ENCODE assay signal across 30 cellular contexts in genomic region chr1:229437443-229437842, GRCh38. TPM values are rescaled to one million over a fixed set of nuclear protein-coding genes. Genes with fewer than 3 reads are reported as not detected.
"Had no signal": no experiment of that assay in that cellular context is flagged by ENCODE, and none has a peak within 500 bp of the region (broad histone marks: within the 10 kb centered on the region; RNA-seq: fewer than 3 reads in every experiment).

No MANE protein-coding gene starts in this region.

- H3K4me3 ChIP-seq: colonic mucosa, heart left ventricle, left ventricle myocardium inferior, neural progenitor cell, prostate gland, right lobe of liver, smooth muscle cell, stomach, testis, upper lobe of left lung had no signal

- H3K27ac Mint-ChIP-seq: activated B cell treated with CpG ODN at 0.5 μM for 24 hours; activated CD4-positive, alpha-beta memory T cell treated with anti-CD3 and anti-CD28 coated beads for 36 hours; activated CD8-positive, alpha-beta memory T cell treated with anti-CD3 and anti-CD28 coated beads, Interleukin-2, amount 10 ng/mL, durations not matched to agents 7 days and 5 days; activated naive CD8-positive, alpha-beta T cell treated with anti-CD3 and anti-CD28 coated beads for 36 hours; activated T-helper 17 cell treated with anti-CD3 and anti-CD28 coated beads, Interleukin-2, amount 50 U/mL, for 72 hours; endodermal cell; neural progenitor cell; stimulated activated effector memory CD8-positive, alpha-beta T cell treated with anti-CD3 and anti-CD28 coated beads, Interleukin-12 subunit alpha, Interleukin-12 subunit beta, amount 100 ng/mL, for 72 hours had no signal

- ATAC-seq: activated CD8-positive, alpha-beta memory T cell treated with anti-CD3 and anti-CD28 coated beads, Interleukin-2, amount 10 ng/mL, durations not matched to agents 7 days and 5 days; activated T-helper 17 cell treated with anti-CD3 and anti-CD28 coated beads, Interleukin-2, amount 50 U/mL, for 72 hours; heart left ventricle; right lobe of liver; stimulated activated effector memory CD8-positive, alpha-beta T cell treated with anti-CD3 and anti-CD28 coated beads, Interleukin-12 subunit alpha, Interleukin-12 subunit beta, amount 100 ng/mL, for 72 hours had no signal

- H3K9me3 Mint-ChIP-seq: activated B cell treated with CpG ODN at 0.5 μM for 24 hours; activated CD4-positive, alpha-beta memory T cell treated with anti-CD3 and anti-CD28 coated beads for 36 hours; activated T-helper 17 cell treated with anti-CD3 and anti-CD28 coated beads, Interleukin-2, amount 50 U/mL, for 72 hours; central memory CD8-positive, alpha-beta T cell; endodermal cell; stimulated activated effector memory CD8-positive, alpha-beta T cell treated with anti-CD3 and anti-CD28 coated beads, Interleukin-12 subunit alpha, Interleukin-12 subunit beta, amount 100 ng/mL, for 72 hours had no signal

- H3K27ac ChIP-seq: brain microvascular endothelial cell, colonic mucosa, epithelial cell of prostate, left ventricle myocardium inferior, neural progenitor cell, prostate gland, right lobe of liver, stomach, testis, upper lobe of left lung had no signal

- DNase-seq: activated B cell treated with CpG ODN at 0.5 μM for 24 hours; activated CD4-positive, alpha-beta memory T cell treated with anti-CD3 and anti-CD28 coated beads for 36 hours; activated CD4-positive, alpha-beta T cell treated with anti-CD3 and anti-CD28 coated beads for 4 hours; activated CD8-positive, alpha-beta memory T cell treated with anti-CD3 and anti-CD28 coated beads, Interleukin-2, amount 10 ng/mL, durations not matched to agents 7 days and 5 days; activated naive CD4-positive, alpha-beta T cell; activated naive CD8-positive, alpha-beta T cell treated with anti-CD3 and anti-CD28 coated beads for 36 hours; amygdala; brain microvascular endothelial cell; colonic mucosa; endodermal cell; heart left ventricle; left ventricle myocardium inferior; mammary epithelial cell; midbrain; right lobe of liver; stimulated activated CD4-positive, alpha-beta T cell treated with anti-CD3 and anti-CD28 coated beads, Interleukin-4, amount 100 ng/mL, for 24 hours; stomach; SW 1271; T-helper 2 cell; testis had no signal

- H3K4me1 Mint-ChIP-seq: central memory CD8-positive, alpha-beta T cell had no signal

- H3K4me3 Mint-ChIP-seq: activated B cell treated with CpG ODN at 0.5 μM for 24 hours; activated CD4-positive, alpha-beta memory T cell treated with anti-CD3 and anti-CD28 coated beads for 36 hours; activated CD8-positive, alpha-beta memory T cell treated with anti-CD3 and anti-CD28 coated beads, Interleukin-2, amount 10 ng/mL, durations not matched to agents 7 days and 5 days; activated naive CD8-positive, alpha-beta T cell treated with anti-CD3 and anti-CD28 coated beads for 36 hours; activated T-helper 17 cell treated with anti-CD3 and anti-CD28 coated beads, Interleukin-2, amount 50 U/mL, for 72 hours; central memory CD8-positive, alpha-beta T cell; endodermal cell; neural progenitor cell; stimulated activated effector memory CD8-positive, alpha-beta T cell treated with anti-CD3 and anti-CD28 coated beads, Interleukin-12 subunit alpha, Interleukin-12 subunit beta, amount 100 ng/mL, for 72 hours had no signal

RNA-seq across cellular contexts. Expression of gene ACTA1, which starts 3.5 kb away (rescaled TPM):
- total RNA-seq: activated CD4-positive, alpha-beta memory T cell treated with anti-CD3 and anti-CD28 coated beads for 36 hours; activated CD8-positive, alpha-beta memory T cell treated with anti-CD3 and anti-CD28 coated beads, Interleukin-2, amount 10 ng/mL, durations not matched to agents 7 days and 5 days; activated naive CD8-positive, alpha-beta T cell treated with anti-CD3 and anti-CD28 coated beads for 36 hours; activated T-helper 17 cell treated with anti-CD3 and anti-CD28 coated beads, Interleukin-2, amount 50 U/mL, for 72 hours; kidney; osteocyte had no signal
